ENCODE assay signal across 19 cellular contexts in genomic region chr6:46216879-46217278, GRCh38. TPM values are rescaled to one million over a fixed set of nuclear protein-coding genes. Genes with fewer than 3 reads are reported as not detected.
DNase-seq lines count a peak whose midpoint lies in the region; ATAC-seq and TF ChIP-seq lines count a peak whose summit lies in the region.
"Had no signal": no experiment of that assay in that cellular context is flagged by ENCODE, and none has a peak within 500 bp of the region (broad histone marks: within the 10 kb centered on the region; RNA-seq: fewer than 3 reads in every experiment).

No MANE protein-coding gene starts in this region.

- H3K27me3 ChIP-seq in right atrium auricular region: no peaks in the 10 kb centered on the region
- H3K27me3 ChIP-seq in hepatocyte: no peaks in the 10 kb centered on the region
- H3K27me3 ChIP-seq: BLaER1 treated with 17β-estradiol and CSF1 and Interleukin-3, amounts not matched to agents 10 nM and 100 nM had no signal

- H3K27me3 Mint-ChIP-seq in stimulated activated naive B cell treated with anti-CD40 and anti-IgM and Interleukin-4, amounts not matched to agents 10 μg/mL and 1 μg/mL and 100 μg/mL, for 72 hours: no peaks in the 10 kb centered on the region
- peaks cover 3% of the 10 kb centered on the region for H3K27me3 Mint-ChIP-seq in osteocyte (ENCODE audit: unreplicated experiment)
- no peaks in the 10 kb centered on the region for H3K27me3 Mint-ChIP-seq in effector memory CD8-positive, alpha-beta T cell

- H3K27ac ChIP-seq in right atrium auricular region (peak overlapping the region in 1 of 2 donors; percentile 82), hepatocyte (no peak overlapping the region)
- H3K27ac ChIP-seq: BLaER1 treated with 17β-estradiol and CSF1 and Interleukin-3, amounts not matched to agents 10 nM and 100 nM had no signal

- H3K79me2 ChIP-seq in hepatocyte: no peaks in the 10 kb centered on the region

- H3K9me2 ChIP-seq in hepatocyte (replicated peaks; ENCODE audit: insufficient read depth): no peaks in the 10 kb centered on the region

- H3K27ac Mint-ChIP-seq in stimulated activated naive B cell treated with anti-CD40 and anti-IgM and Interleukin-4, amounts not matched to agents 10 μg/mL and 1 μg/mL and 100 μg/mL, for 72 hours: peak overlapping the region; percentile 71
- no peak overlapping the region for H3K27ac Mint-ChIP-seq in osteocyte (ENCODE audit: unreplicated experiment)
- H3K27ac Mint-ChIP-seq in effector memory CD8-positive, alpha-beta T cell: peak overlapping the region in 1 of 2 donors; percentile 17

- no peaks in the 10 kb centered on the region for H3K36me3 Mint-ChIP-seq in stimulated activated naive B cell treated with anti-CD40 and anti-IgM and Interleukin-4, amounts not matched to agents 10 μg/mL and 1 μg/mL and 100 μg/mL, for 72 hours
- no peaks in the 10 kb centered on the region for H3K36me3 Mint-ChIP-seq in osteocyte (ENCODE audit: unreplicated experiment)
- H3K36me3 Mint-ChIP-seq in effector memory CD8-positive, alpha-beta T cell (ENCODE audit: insufficient read depth): peaks cover 3% of the 10 kb centered on the region

- TF ChIP-seq CTCF in right atrium auricular region (IDR thresholded peaks at IDR 0.05) (no peak), fibroblast of mammary gland (conservative IDR thresholded peaks at IDR 0.05; ENCODE audit: control insufficient read depth, insufficient read depth, low read depth, low read length) (no peak), osteocyte (IDR thresholded peaks at IDR 0.05) (no peak), hepatocyte (IDR thresholded peaks at IDR 0.05; ENCODE audit: poor library complexity) (no peak)

- H3K9me3 Mint-ChIP-seq in stimulated activated naive B cell treated with anti-CD40 and anti-IgM and Interleukin-4, amounts not matched to agents 10 μg/mL and 1 μg/mL and 100 μg/mL, for 72 hours: no peaks in the 10 kb centered on the region
- no peaks in the 10 kb centered on the region for H3K9me3 Mint-ChIP-seq in osteocyte (ENCODE audit: unreplicated experiment)
- H3K9me3 Mint-ChIP-seq in effector memory CD8-positive, alpha-beta T cell: no peaks in the 10 kb centered on the region

- H4K20me1 ChIP-seq in hepatocyte (ENCODE audit: insufficient read depth, poor library complexity, severe bottlenecking): no peaks in the 10 kb centered on the region
- H4K20me1 ChIP-seq: BLaER1 treated with 17β-estradiol and CSF1 and Interleukin-3, amounts not matched to agents 10 nM and 100 nM had no signal

- H3K36me3 ChIP-seq in right atrium auricular region (peaks cover 6% of the 10 kb centered on the region), hepatocyte (replicated peaks; ENCODE audit: insufficient read depth, low read depth) (no peaks in the 10 kb centered on the region)
- H3K36me3 ChIP-seq: BLaER1 treated with 17β-estradiol and CSF1 and Interleukin-3, amounts not matched to agents 10 nM and 100 nM had no signal

- WGBS in hepatocyte (ENCODE audit: low lambda C conversion rate, missing lambda C conversion rate): 94% methylated on average over 2 of the region's 2 CpGs

- no peak overlapping the region for H3K4me3 Mint-ChIP-seq in stimulated activated naive B cell treated with anti-CD40 and anti-IgM and Interleukin-4, amounts not matched to agents 10 μg/mL and 1 μg/mL and 100 μg/mL, for 72 hours
- no peak overlapping the region for H3K4me3 Mint-ChIP-seq in osteocyte (ENCODE audit: unreplicated experiment)
- no peak overlapping the region for H3K4me3 Mint-ChIP-seq in effector memory CD8-positive, alpha-beta T cell

- H3K4me1 Mint-ChIP-seq in stimulated activated naive B cell treated with anti-CD40 and anti-IgM and Interleukin-4, amounts not matched to agents 10 μg/mL and 1 μg/mL and 100 μg/mL, for 72 hours: peaks cover 39 to 52% of the 10 kb centered on the region in 2 donors
- no peaks in the 10 kb centered on the region for H3K4me1 Mint-ChIP-seq in osteocyte (ENCODE audit: unreplicated experiment)
- no peaks in the 10 kb centered on the region for H3K4me1 Mint-ChIP-seq in effector memory CD8-positive, alpha-beta T cell (ENCODE audit: low read depth in 2 of 2)

- no peak overlapping the region for H3K4me2 ChIP-seq in hepatocyte

- no peak for DNase-seq in Right ventricle myocardium inferior (ENCODE audit: missing footprints)
- no peak for DNase-seq in right atrium auricular region (ENCODE audit: low spot score)
- DNase-seq in fibroblast of mammary gland (ENCODE audit: low read depth): peak; percentile 70
- DNase-seq in stimulated activated naive B cell treated with anti-CD40 and anti-IgM and Interleukin-4, amounts not matched to agents 10 μg/mL and 1 μg/mL and 100 μg/mL, for 72 hours: no peak
- no peak for DNase-seq in osteocyte (ENCODE audit: extremely low spot score, unreplicated experiment)
- no peak for DNase-seq in effector memory CD8-positive, alpha-beta T cell
- DNase-seq in hepatocyte (ENCODE audit: low spot score): no peak
- DNase-seq: GF-D8, HCEC 1CT, IMR-90, Kasumi-1, NCI-H1417 treated with DMSO at 0.1 percent for 48 hours, NCI-H2029 treated with DMSO at 0.1 percent for 48 hours, NCI-H226, NCI-H526, PC-3 had no signal

- ATAC-seq in Right ventricle myocardium inferior (peak; percentile 9), HG02759 (IDR thresholded peaks at IDR 0.05; ENCODE audit: unreplicated experiment) (no peak)
- ATAC-seq in stimulated activated naive B cell treated with anti-CD40 and anti-IgM and Interleukin-4, amounts not matched to agents 10 μg/mL and 1 μg/mL and 100 μg/mL, for 72 hours (replicated peaks): no peak
- ATAC-seq in effector memory CD8-positive, alpha-beta T cell (replicated peaks): no peak
- ATAC-seq: PC-3 had no signal

- intact Hi-C loops in Right ventricle myocardium inferior (cut with DNase I): loop anchor here (5.0 kb wide), 1 partner anchor 125 kb away; no protein-coding TSS in a partner anchor

- H3K9me3 ChIP-seq in right atrium auricular region (no peaks in the 10 kb centered on the region), hepatocyte (ENCODE audit: low read depth) (no peaks in the 10 kb centered on the region)
- H3K9me3 ChIP-seq: BLaER1 treated with 17β-estradiol and CSF1 and Interleukin-3, amounts not matched to agents 10 nM and 100 nM had no signal

- peaks cover 0 to 25% of the 10 kb centered on the region in 2 donors for H3K4me1 ChIP-seq in right atrium auricular region
- no peaks in the 10 kb centered on the region for H3K4me1 ChIP-seq in hepatocyte (ENCODE audit: insufficient read depth)

- H3K4me3 ChIP-seq in right atrium auricular region (no peak overlapping the region), fibroblast of mammary gland (ENCODE audit: control insufficient read depth, low read depth, low read length) (no peak overlapping the region), hepatocyte (no peak overlapping the region)
- H3K4me3 ChIP-seq: BLaER1 treated with 17β-estradiol and CSF1 and Interleukin-3, amounts not matched to agents 10 nM and 100 nM had no signal

- H2AFZ ChIP-seq in hepatocyte: no peak overlapping the region

RNA-seq across cellular contexts. Expression of gene ENPP5, which starts 46.1 kb away (rescaled TPM):
- total RNA-seq in Right ventricle myocardium inferior: 2.8 TPM
- total RNA-seq in right atrium auricular region: 10 to 100 TPM in 1 of 2 donors, 1 to 10 TPM in 1; 6.2 to 17.7 TPM
- total RNA-seq in osteocyte: not detected in 2 replicates
- 11.5 and 16.9 TPM in 2 replicates for total RNA-seq in hepatocyte
- 6.7 and 7.0 TPM in 2 replicates for polyA plus RNA-seq in hepatocyte
- total RNA-seq: A172 had no signal
- polyA plus RNA-seq: IMR-90 had no signal
